ENCODE assay signal across 17 cellular contexts in genomic region chr2:96843538-96844268, GRCh38. TPM values are rescaled to one million over a fixed set of nuclear protein-coding genes. Genes with fewer than 3 reads are reported as not detected.
DNase-seq lines count a peak whose midpoint lies in the region; ATAC-seq, FAIRE-seq and TF ChIP-seq lines count a peak whose summit lies in the region.
"Had no signal": no experiment of that assay in that cellular context is flagged by ENCODE, and none has a peak within 500 bp of the region (broad histone marks: within the 10 kb centered on the region; RNA-seq: fewer than 3 reads in every experiment).

Gene ANKRD23 (minus strand): TSS chr2:96844021. CDS start chr2:96843992, 29 bp downstream.

- intact Hi-C loops in Caco-2 (cut with micrococcal nuclease; ENCODE audit: unreplicated experiment) = no loop called here
- intact Hi-C loops in K562 (cut with micrococcal nuclease) = no loop called here

- no peak within 1 kb of the TSS for H3K4me2 ChIP-seq in K562 (ENCODE audit: insufficient read depth, low read length)

- TF ChIP-seq CTCF in 22Rv1 (IDR thresholded peaks at IDR 0.05) (no peak), Caco-2 (IDR thresholded peaks at IDR 0.05; ENCODE audit: insufficient read depth in 1 of 2, low read depth in 1 of 2, low read length in 1 of 2, severe bottlenecking in 1 of 2, unreplicated experiment in 1 of 2) (no peak), K562 (IDR thresholded peaks at IDR 0.05 in 2 of 3, conservative IDR thresholded peaks at IDR 0.05 in 1 of 3; ENCODE audit: insufficient read depth in 2 of 3, low read depth in 1 of 3, low read length in 3 of 3) (no peak)

- H4K20me1 ChIP-seq in K562 (replicated peaks; ENCODE audit: control insufficient read depth, insufficient read depth, low read length) = no peaks in the 10 kb centered on the region

- DNase-seq in Caco-2 (no peak), K562 (ENCODE audit: extremely low read depth in 1 of 4, low spot score in 3 of 4) (no peak), islet precursor cell (peak; percentile 40), DMS 273 (lab: John Stamatoyannopoulos, UW; ENCODE audit: unreplicated experiment) (no peak), HCEC 1CT (no peak)
- no peak for DNase-seq in stimulated activated CD4-positive, alpha-beta T cell treated with anti-CD3 and anti-CD28 coated beads, Interleukin-4, amount 100 ng/mL, for 1 hour
- DNase-seq: body of pancreas, NCI-H1694 treated with DMSO at 0.1 percent for 48 hours, NCI-H510A, thyroid gland had no signal

- H3K9me3 ChIP-seq in Caco-2 (no peaks in the 10 kb centered on the region), K562 (replicated peaks; ENCODE audit: control insufficient read depth, insufficient read depth, low read depth, low read length) (no peaks in the 10 kb centered on the region)
- H3K9me3 ChIP-seq: body of pancreas, thyroid gland had no signal

- no peaks in the 10 kb centered on the region for H3K4me1 Mint-ChIP-seq in Caco-2 (ENCODE audit: low read depth, unreplicated experiment)

- H3K79me2 ChIP-seq in K562 (ENCODE audit: control insufficient read depth, insufficient read depth, low read length) = no peaks in the 10 kb centered on the region

- 81% methylated on average over 10 of the region's 14 CpGs for WGBS in K562 (ENCODE audit: insufficient coverage, low coverage, missing lambda C conversion rate)

- H3K9me3 Mint-ChIP-seq in Caco-2 (ENCODE audit: unreplicated experiment) = no peaks in the 10 kb centered on the region
- H3K9me3 Mint-ChIP-seq: activated naive CD4-positive, alpha-beta T cell treated with anti-CD3 and anti-CD28 coated beads, Interleukin-2, amount 50 U/mL, for 24 hours had no signal

- H3K9ac ChIP-seq in K562 (ENCODE audit: insufficient read depth in 1 of 2, low read depth in 2 of 2, low read length in 2 of 2) = peak within 1 kb of the TSS in 1 of 2 experiments; percentile 45; a peak in 2 of 4 replicates

- no peak within 1 kb of the TSS for H2AFZ ChIP-seq in K562 (ENCODE audit: low read depth, low read length)

- TF ChIP-seq EP300 in K562 (IDR thresholded peaks at IDR 0.05; ENCODE audit: low read length) = no peak

- no peak for FAIRE-seq in K562 (lab: Jason Lieb, UNC)
- FAIRE-seq: GM12878, kidney had no signal

- H3K4me3 ChIP-seq in Caco-2 (ENCODE audit: low read depth, low read length) (no peak within 1 kb of the TSS), K562 (no peak within 1 kb of the TSS)
- H3K4me3 ChIP-seq: body of pancreas, GM12878, skin epidermis, thyroid gland had no signal

- no peak for TF ChIP-seq RAD21 in K562 (CRISPR knock-in tag; conservative IDR thresholded peaks at IDR 0.05 in 1 of 2, IDR thresholded peaks at IDR 0.05 in 1 of 2)

- H3K4me1 ChIP-seq in Caco-2 = peaks cover 3% of the 10 kb centered on the region; the same call in 1 of the 2 replicates
- H3K4me1 ChIP-seq in K562 (replicated peaks in 1 of 2; ENCODE audit: control insufficient read depth in 2 of 2, insufficient read depth in 2 of 2, low read length in 2 of 2) = peaks cover 0 to 28% of the 10 kb centered on the region in 2 experiments; a peak in 2 of 5 replicates
- H3K4me1 ChIP-seq: body of pancreas had no signal

- H3K36me3 Mint-ChIP-seq in Caco-2 (ENCODE audit: insufficient read depth, unreplicated experiment) = peaks cover 79% of the 10 kb centered on the region

- in situ Hi-C loops in K562 (cut with MboI) = no loop called here

- POLR2A ChIA-PET in Caco-2 (lab: Charles Lee) = interaction anchor here (1.4 kb wide), 1 partner anchor 23 kb away, joined by 3 read pairs; no protein-coding TSS in a partner anchor
- POLR2A ChIA-PET in K562 (lab: Yijun Ruan, JAX) = interaction anchor here (0.6 to 1.9 kb wide), 11 partner anchors 8 to 475 kb away, joined by 3 to 9 read pairs (median 4); partner anchors contain the start of gene ANKRD39

- ATAC-seq in K562 (no peak), HG03039 (IDR thresholded peaks at IDR 0.05; ENCODE audit: unreplicated experiment) (no peak)
- ATAC-seq: body of pancreas, esophagus mucosa, GM12878 had no signal

- peak within 1 kb of the TSS; percentile 45 for H3K27ac Mint-ChIP-seq in Caco-2 (ENCODE audit: unreplicated experiment)
- H3K27ac Mint-ChIP-seq: activated naive CD4-positive, alpha-beta T cell treated with anti-CD3 and anti-CD28 coated beads, Interleukin-2, amount 50 U/mL, for 24 hours had no signal

- H3K36me3 ChIP-seq in Caco-2 (ENCODE audit: control insufficient read depth, insufficient read depth, low read length) (peaks cover 2% of the 10 kb centered on the region), K562 (ENCODE audit: control insufficient read depth, insufficient read depth, low read length) (peaks cover 46% of the 10 kb centered on the region; the same call in 2 of the 3 replicates)

- CTCF ChIA-PET in Caco-2 (lab: Charles Lee) = no interaction called here
- CTCF ChIA-PET in K562 (lab: Yijun Ruan, JAX; ENCODE audit: low intra/inter-chr PET ratio) = no interaction called here

- no peaks in the 10 kb centered on the region for H3K27me3 ChIP-seq in Caco-2 (replicated peaks; ENCODE audit: control insufficient read depth, insufficient read depth, low read length)
- no peaks in the 10 kb centered on the region for H3K27me3 ChIP-seq in K562 (ENCODE audit: control insufficient read depth in 2 of 2, insufficient read depth in 2 of 2, low read length in 2 of 2)
- H3K27me3 ChIP-seq: body of pancreas, thyroid gland had no signal

- TF ChIP-seq POLR2A in K562 (conservative IDR thresholded peaks at IDR 0.05) = no peak

- no peak within 1 kb of the TSS for H3K4me3 Mint-ChIP-seq in Caco-2 (ENCODE audit: unreplicated experiment)
- H3K4me3 Mint-ChIP-seq: activated naive CD4-positive, alpha-beta T cell treated with anti-CD3 and anti-CD28 coated beads, Interleukin-2, amount 50 U/mL, for 24 hours had no signal

- H3K9me1 ChIP-seq in K562 (ENCODE audit: control insufficient read depth, insufficient read depth, low read length) = peaks cover 3% of the 10 kb centered on the region

- H3K27me3 Mint-ChIP-seq in Caco-2 (ENCODE audit: insufficient read depth, unreplicated experiment) = no peaks in the 10 kb centered on the region
- H3K27me3 Mint-ChIP-seq: activated naive CD4-positive, alpha-beta T cell treated with anti-CD3 and anti-CD28 coated beads, Interleukin-2, amount 50 U/mL, for 24 hours had no signal

- peak within 1 kb of the TSS; percentile 27; the same call in 1 of the 2 replicates for H3K27ac ChIP-seq in 22Rv1
- H3K27ac ChIP-seq in K562 (ENCODE audit: extremely low read depth, low read depth, low read length) = no peak within 1 kb of the TSS
- H3K27ac ChIP-seq: body of pancreas, skin epidermis, thyroid gland had no signal

- BruUV-seq in Caco-2 (replicated peaks; lab: Mats Ljungman, UMichigan) = no TSS peak
- no TSS peak for BruUV-seq in K562 (replicated peaks; lab: Mats Ljungman, UMichigan)

TF ChIP-seq in K562, 482 proteins besides CTCF, POLR2A, EP300 and RAD21 (continues in another document):
- TF ChIP-seq NCOR1 (IDR thresholded peaks at IDR 0.05) (no peak), POLR2B (IDR thresholded peaks at IDR 0.05; ENCODE audit: low read depth, partially characterized antibody) (peak; percentile 24), GMEB1 (CRISPR knock-in tag; IDR thresholded peaks at IDR 0.05) (no peak), JUN (IDR thresholded peaks at IDR 0.05; ENCODE audit: borderline replicate concordance, low read depth, low read length) (no peak), JUN (CRISPR knock-in tag; IDR thresholded peaks at IDR 0.05; ENCODE audit: borderline replicate concordance) (no peak), SNRNP70 (optimal IDR thresholded peaks at IDR 0.05; ENCODE audit: low read depth, low read length) (no peak), STAT5A (IDR thresholded peaks at IDR 0.05; ENCODE audit: borderline replicate concordance, low read length) (no peak), U2AF2 (optimal IDR thresholded peaks at IDR 0.05; ENCODE audit: low read depth, low read length) (no peak), MAX (CRISPR knock-in tag; IDR thresholded peaks at IDR 0.05) (no peak), ZNF23 (CRISPR knock-in tag; IDR thresholded peaks at IDR 0.05) (no peak), ETV1 (tag; conservative IDR thresholded peaks at IDR 0.05; ENCODE audit: low read depth) (no peak)

RNA-seq across cellular contexts. Expression of gene ANKRD23, which starts in this region (rescaled TPM):
- total RNA-seq in Caco-2 (2022) (2.5 and 7.4 TPM in 2 replicates), K562 (2014; rRNA removed) (2.7 and 3.1 TPM in 2 replicates), K562 (2014; rRNA removed; fragmentation: Illumina TruSeq; extraction: Trizol) (1.8 and 2.0 TPM in 2 replicates), K562 (2015; rRNA removed; fragmentation: Illumina TruSeq; extraction: Trizol) (2.9 and 4.5 TPM in 2 replicates), K562 (2021) (2.8 and 4.1 TPM in 2 replicates)
- total RNA-seq in K562 (2011; cell fraction: chromatin; rRNA removed; ENCODE audit: low replicate concordance) = 20.7 and 42.5 TPM in 2 replicates
- 27.0 and 27.3 TPM in 2 replicates for total RNA-seq in K562 (2011; cell fraction: nucleolus; rRNA removed)
- 19.0 and 21.1 TPM in 2 replicates for total RNA-seq in K562 (2011; cell fraction: nucleoplasm; rRNA removed)
- polyA plus RNA-seq in K562 (2011; rRNA removed) (4.8 and 7.5 TPM in 2 replicates), K562 (2014; fragmentation: Illumina TruSeq; extraction: Trizol) (2.7 and 3.1 TPM in 2 replicates), K562 (2014; fragmentation: Nextera tagmentation; extraction: Ambion mirVana) (under 1 TPM; 0.32 to 0.34 TPM), K562 (2014; rRNA removed) (4.5 and 5.8 TPM in 2 replicates)
- 2.9 and 5.5 TPM in 2 replicates for polyA plus RNA-seq in K562 (2011; cell fraction: cytosol; rRNA removed)
- 40.8 and 73.8 TPM in 2 replicates for polyA plus RNA-seq in K562 (2011; cell fraction: nucleus; rRNA removed)
- polyA plus RNA-seq in K562 (2012) = 3.4 and 10.6 TPM in 2 replicates
- polyA minus RNA-seq in K562 (2011; rRNA and poly(A)+ RNA removed) = 1.2 and 2.2 TPM in 2 replicates
- polyA minus RNA-seq in K562 (2011; cell fraction: cytosol; rRNA and poly(A)+ RNA removed) = 0.95 and 2.6 TPM in 2 replicates
- polyA minus RNA-seq in K562 (2011; cell fraction: nucleus; rRNA and poly(A)+ RNA removed) = 6.3 and 6.9 TPM in 2 replicates
